ENCODE assay signal across 11 cellular contexts in the genomic region with DNA sequence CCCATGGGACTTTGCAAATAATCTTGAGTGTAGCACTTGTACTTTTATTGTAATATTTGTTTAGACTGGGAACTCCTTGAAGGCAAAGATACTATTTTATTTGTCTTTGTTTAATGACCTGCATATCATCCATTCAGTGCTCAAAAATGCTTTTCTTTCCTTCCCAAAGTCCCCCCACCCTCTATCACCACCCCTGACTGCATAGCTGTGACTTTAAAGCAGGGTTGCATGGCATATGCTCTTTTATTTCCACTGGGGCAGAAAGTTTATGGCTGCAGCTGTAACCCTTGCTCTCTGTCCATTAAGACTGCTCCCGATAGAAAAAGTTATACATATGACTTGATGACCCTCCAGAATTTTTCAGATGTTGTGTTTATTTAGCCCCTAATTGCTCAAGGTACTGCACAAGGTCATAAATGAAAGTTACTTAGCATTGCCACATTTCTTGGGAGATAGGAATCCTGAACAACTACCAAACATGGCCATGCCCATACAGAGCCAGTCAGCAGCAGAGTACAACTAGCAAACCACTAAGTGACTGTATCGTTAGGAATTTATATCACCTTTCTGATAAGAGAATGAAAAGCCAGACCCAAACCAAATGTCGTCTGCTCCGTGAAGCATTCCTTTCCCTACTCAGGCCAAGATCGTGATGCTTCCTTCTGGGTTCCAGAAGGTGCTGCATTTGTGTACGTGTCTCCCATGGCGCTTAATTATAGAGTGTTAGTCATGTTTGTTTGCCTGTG.
DNase-seq lines count a peak whose midpoint lies in the region; TF ChIP-seq lines count a peak whose summit lies in the region.
"Had no signal": no experiment of that assay in that cellular context is flagged by ENCODE, and none has a peak within 500 bp of the region (broad histone marks: within the 10 kb centered on the region; RNA-seq: fewer than 3 reads in every experiment).

No MANE protein-coding gene starts in this region.

- H3K9me3 ChIP-seq in mucosa of rectum (ENCODE audit: control insufficient read depth in 2 of 2, low read length in 2 of 2) (no peaks in the 10 kb centered on the region), stomach (no peaks in the 10 kb centered on the region)

- TF ChIP-seq EP300 in stomach (IDR thresholded peaks at IDR 0.05): no peak

- peak overlapping the region; percentile 52 for H3K27ac ChIP-seq in mucosa of rectum (ENCODE audit: low read depth in 2 of 2, low read length in 2 of 2)
- H3K27ac ChIP-seq in stomach: peak overlapping the region in 2 of 5 donors; percentile 17 to 54

- H3K36me3 ChIP-seq in mucosa of rectum (ENCODE audit: control insufficient read depth in 2 of 2, insufficient read depth in 2 of 2, low read length in 2 of 2) (no peaks in the 10 kb centered on the region), stomach (no peaks in the 10 kb centered on the region)

- no peaks in the 10 kb centered on the region for H3K9me3 Mint-ChIP-seq in chondrocyte (ENCODE audit: low read depth)

- peak overlapping the region in 1 of 2 donors; percentile 9 for H3K9ac ChIP-seq in mucosa of rectum (ENCODE audit: low read depth in 1 of 2, low read length in 2 of 2)

- H3K27me3 ChIP-seq in mucosa of rectum (ENCODE audit: control insufficient read depth in 2 of 2, insufficient read depth in 2 of 2, low read length in 2 of 2): no peaks in the 10 kb centered on the region
- no peaks in the 10 kb centered on the region for H3K27me3 ChIP-seq in stomach

- TF ChIP-seq CTCF in chondrocyte (IDR thresholded peaks at IDR 0.05) (no peak), stomach (IDR thresholded peaks at IDR 0.05) (no peak)

- DNase-seq in EL: peak; percentile 56
- DNase-seq in LoVo (ENCODE audit: low spot score): peak; percentile 97
- no peak for DNase-seq in chondrocyte (ENCODE audit: low spot score)
- DNase-seq in ecto neural progenitor cell (ENCODE audit: low spot score): no peak
- no peak for DNase-seq in stomach
- DNase-seq in COR-L47 (lab: John Stamatoyannopoulos, UW): no peak
- no peak for DNase-seq in activated CD4-positive, alpha-beta T cell treated with anti-CD3 and anti-CD28 coated beads, Interleukin-2, amount 50 U/mL, for 1 hour
- DNase-seq: amniotic stem cell; foreskin melanocyte; stimulated activated CD4-positive, alpha-beta T cell treated with anti-CD3 and anti-CD28 coated beads, Interleukin-2, amount 100 ng/mL, for 24 hours had no signal

- peak overlapping the region; percentile 97 for H3K27ac Mint-ChIP-seq in chondrocyte (ENCODE audit: unreplicated experiment)

- H3K4me1 Mint-ChIP-seq in chondrocyte (ENCODE audit: low read depth): peaks cover 49% of the 10 kb centered on the region

- H3K4me3 Mint-ChIP-seq in chondrocyte (ENCODE audit: unreplicated experiment): no peak overlapping the region

- no peaks in the 10 kb centered on the region for H3K36me3 Mint-ChIP-seq in chondrocyte (ENCODE audit: low read depth)

- H3K4me1 ChIP-seq in mucosa of rectum (ENCODE audit: control insufficient read depth in 2 of 2, insufficient read depth in 2 of 2, low read length in 2 of 2) (peaks cover 23 to 35% of the 10 kb centered on the region in 2 donors), stomach (peaks cover 21 to 76% (median 54%) of the 10 kb centered on the region in 4 donors)

- H3K4me3 ChIP-seq in mucosa of rectum (ENCODE audit: low read length in 2 of 2): peak overlapping the region in 1 of 2 donors; percentile 17
- no peak overlapping the region for H3K4me3 ChIP-seq in stomach

- intact Hi-C loops in stomach (cut with DNase I; ENCODE audit: low total_unique reads): no loop called here

- H3K27me3 Mint-ChIP-seq in chondrocyte (ENCODE audit: low read depth): no peaks in the 10 kb centered on the region

- WGBS in stomach, 5 donors: 48 to 67% (median 57%) methylated on average over 7 of the region's 7 CpGs

- TF ChIP-seq POLR2A in stomach (IDR thresholded peaks at IDR 0.05): no peak

Comparison
In these comparisons a context has a peak if more than half of its experiments do, and no peak if none do; other contexts are left out.
1. DNase-seq: peak in EL (single experiment) and LoVo (single experiment); none in chondrocyte (single experiment), ecto neural progenitor cell (single experiment), stomach (single experiment), COR-L47 (single experiment) and activated CD4-positive, alpha-beta T cell treated with anti-CD3 and anti-CD28 coated beads, Interleukin-2, amount 50 U/mL, for 1 hour (single experiment).